Comparison of ENCODE assay signal across 2 cellular contexts in genomic region chr22:42770448-42770726, GRCh38.
A peak's percentile ranks its signal among the peaks of the same experiment; 100 is the strongest.
TF ChIP-seq lines count a peak whose summit lies in the region.

No MANE protein-coding gene starts in this region.

TF ChIP-seq in HepG2, 621 proteins besides CTCF, POLR2A, EP300 and RAD21:
- no peak for TF ChIP-seq CSRNP2 (CRISPR knock-in tag; conservative IDR thresholded peaks at IDR 0.05; ENCODE audit: low read depth)
- TF ChIP-seq ZNF138 (CRISPR knock-in tag; IDR thresholded peaks at IDR 0.05; ENCODE audit: low read depth) = no peak
- peak; percentile 74 for TF ChIP-seq ZNF121 (CRISPR knock-in tag; IDR thresholded peaks at IDR 0.05)
- 0 out of 2 replicates have a peak, but pooled peaks have one; percentile 1 for TF ChIP-seq ZNF607 (CRISPR knock-in tag; IDR thresholded peaks at IDR 0.05; ENCODE audit: borderline replicate concordance)
- peak; percentile 24; the same call in 1 of the 2 replicates for TF ChIP-seq ZNF770 (CRISPR knock-in tag; IDR thresholded peaks at IDR 0.05)
- 0 out of 2 replicates have a peak, but pooled peaks have one; percentile 10 for TF ChIP-seq ZBTB2 (CRISPR knock-in tag; IDR thresholded peaks at IDR 0.05; ENCODE audit: low read depth)

TF ChIP-seq in K562, 482 proteins besides CTCF, POLR2A, EP300 and RAD21:
- TF ChIP-seq HDAC6 (IDR thresholded peaks at IDR 0.05; ENCODE audit: low read depth, low read length) = no peak
- TF ChIP-seq ZNF121 (CRISPR knock-in tag; conservative IDR thresholded peaks at IDR 0.05) = 0 out of 2 replicates have a peak, but pooled peaks have one; percentile 35
